1 cellular context compared by ENCODE assay signal in genomic region chr19:18677156-18677555, GRCh38.
TF ChIP-seq lines count a peak whose summit lies in the region.

No MANE protein-coding gene starts in this region.

TF ChIP-seq in WTC11, 78 proteins besides CTCF, POLR2A, EP300 and RAD21 (continued from another document):
- TF ChIP-seq STAT6 (CRISPR knock-in tag; conservative IDR thresholded peaks at IDR 0.05; ENCODE audit: low read depth): no peak
- no peak for TF ChIP-seq NR1H2 (CRISPR knock-in tag; IDR thresholded peaks at IDR 0.05)
- TF ChIP-seq ZMAT4 (CRISPR knock-in tag; IDR thresholded peaks at IDR 0.05): no peak
- no peak for TF ChIP-seq OVOL2 (CRISPR knock-in tag; IDR thresholded peaks at IDR 0.05; ENCODE audit: borderline replicate concordance)
- no peak for TF ChIP-seq E2F4 (CRISPR knock-in tag; IDR thresholded peaks at IDR 0.05; ENCODE audit: borderline replicate concordance, low read depth)
- TF ChIP-seq AR (CRISPR knock-in tag; IDR thresholded peaks at IDR 0.05): no peak
- TF ChIP-seq MXD4 (CRISPR knock-in tag; IDR thresholded peaks at IDR 0.05; ENCODE audit: borderline replicate concordance): no peak
- TF ChIP-seq TEAD4 (CRISPR knock-in tag; IDR thresholded peaks at IDR 0.05): no peak
- TF ChIP-seq RORB (CRISPR knock-in tag; IDR thresholded peaks at IDR 0.05): no peak
- TF ChIP-seq NFATC4 (CRISPR knock-in tag; IDR thresholded peaks at IDR 0.05): no peak
- no peak for TF ChIP-seq ZNF512 (CRISPR knock-in tag; IDR thresholded peaks at IDR 0.05; ENCODE audit: borderline replicate concordance)
- no peak for TF ChIP-seq TEAD1 (CRISPR knock-in tag; IDR thresholded peaks at IDR 0.05)
- TF ChIP-seq ATF6 (CRISPR knock-in tag; IDR thresholded peaks at IDR 0.05): no peak
- no peak for TF ChIP-seq TCF7 (CRISPR knock-in tag; IDR thresholded peaks at IDR 0.05; ENCODE audit: low read depth)
- TF ChIP-seq ERG (CRISPR knock-in tag; IDR thresholded peaks at IDR 0.05): no peak
- TF ChIP-seq ZNF263 (CRISPR knock-in tag; IDR thresholded peaks at IDR 0.05; ENCODE audit: low read depth): no peak
- no peak for TF ChIP-seq ZNF416 (CRISPR knock-in tag; IDR thresholded peaks at IDR 0.05)
- TF ChIP-seq JAZF1 (CRISPR knock-in tag; IDR thresholded peaks at IDR 0.05): no peak
- TF ChIP-seq ATF2 (CRISPR knock-in tag; IDR thresholded peaks at IDR 0.05; ENCODE audit: borderline replicate concordance, low read depth): no peak
